In genomic region chr22:17842386-17842785, GRCh38 we compare ENCODE assay signal across 9 cellular contexts.
DNase-seq lines count a peak whose midpoint lies in the region; ATAC-seq, FAIRE-seq and TF ChIP-seq lines count a peak whose summit lies in the region.
"Had no signal": no experiment of that assay in that cellular context is flagged by ENCODE, and none has a peak within 500 bp of the region (broad histone marks: within the 10 kb centered on the region; RNA-seq: fewer than 3 reads in every experiment).

No MANE protein-coding gene starts in this region.

- H3K79me2 ChIP-seq in HepG2 (ENCODE audit: insufficient read depth, low read length): no peaks in the 10 kb centered on the region

- no peaks in the 10 kb centered on the region for H3K27me3 Mint-ChIP-seq in activated T-cell treated with anti-CD3 and anti-CD28 coated beads, Interleukin-2, amount 50 U/mL, for 72 hours (ENCODE audit: low read depth)
- no peaks in the 10 kb centered on the region for H3K27me3 Mint-ChIP-seq in stimulated activated naive CD8-positive, alpha-beta T cell treated with anti-CD3 and anti-CD28 coated beads, Interleukin-15, Interleukin-2, amounts not matched to agents 100 ng/mL and 50 ng/mL, for 24 hours

- no peaks in the 10 kb centered on the region for H4K20me1 ChIP-seq in HepG2 (ENCODE audit: insufficient read depth, low read length)

- 92% methylated on average over 12 of the region's 20 CpGs for WGBS in HepG2 (ENCODE audit: low lambda C conversion rate)

- H3K9ac ChIP-seq in HepG2 (ENCODE audit: insufficient read depth, low read depth, low read length): no peak overlapping the region

- TF ChIP-seq RAD21 in HepG2 (CRISPR knock-in tag; IDR thresholded peaks at IDR 0.05): no peak

- CTCF ChIA-PET in HepG2 (lab: Yijun Ruan, JAX; ENCODE audit: low intra/inter-chr PET ratio, low total read pairs): no interaction called here

- H3K4me3 ChIP-seq in HepG2 (replicated peaks in 1 of 3; ENCODE audit: insufficient read depth in 1 of 3, low read depth in 2 of 3, low read length in 3 of 3): peak overlapping the region in 1 of 3 experiments; percentile 12; a peak in 1 of 6 replicates
- H3K4me3 ChIP-seq: MG63 had no signal

- no peaks in the 10 kb centered on the region for H3K9me3 Mint-ChIP-seq in activated T-cell treated with anti-CD3 and anti-CD28 coated beads, Interleukin-2, amount 50 U/mL, for 72 hours
- H3K9me3 Mint-ChIP-seq in stimulated activated naive CD8-positive, alpha-beta T cell treated with anti-CD3 and anti-CD28 coated beads, Interleukin-15, Interleukin-2, amounts not matched to agents 100 ng/mL and 50 ng/mL, for 24 hours: no peaks in the 10 kb centered on the region

- H2AFZ ChIP-seq in HepG2 (ENCODE audit: low read length): no peak overlapping the region

- intact Hi-C loops in HepG2 (cut with micrococcal nuclease; ENCODE audit: unreplicated experiment): no loop called here

- H3K36me3 ChIP-seq in HepG2 (replicated peaks in 1 of 2; ENCODE audit: control insufficient read depth in 1 of 2, insufficient read depth in 2 of 2, low read length in 2 of 2): peaks cover 11 to 24% of the 10 kb centered on the region in 2 experiments; a peak in 4 of 5 replicates

- ATAC-seq in activated T-cell treated with anti-CD3 and anti-CD28 coated beads, Interleukin-2, amount 50 U/mL, for 72 hours (replicated peaks in 1 of 2): peak; percentile 65 to 85
- ATAC-seq in HepG2: no peak; the same call in 1 of the 3 replicates
- no peak for ATAC-seq in HG03175 (IDR thresholded peaks at IDR 0.05; ENCODE audit: unreplicated experiment)
- no peak for ATAC-seq in GM19328 (IDR thresholded peaks at IDR 0.05; ENCODE audit: unreplicated experiment)

- H3K9me3 ChIP-seq in HepG2 (ENCODE audit: low read length): no peaks in the 10 kb centered on the region
- H3K9me3 ChIP-seq: MG63 had no signal

- no peak for TF ChIP-seq POLR2A in HepG2 (IDR thresholded peaks at IDR 0.05; ENCODE audit: insufficient read depth in 1 of 2, low read depth in 2 of 2, low read length in 2 of 2)

- no peak for FAIRE-seq in HepG2 (lab: Jason Lieb, UNC)

- TF ChIP-seq CTCF in HepG2 (CRISPR knock-in tag; IDR thresholded peaks at IDR 0.05): no peak

- H3K27me3 ChIP-seq in HepG2 (ENCODE audit: control insufficient read depth in 1 of 2, insufficient read depth in 2 of 2, low read length in 2 of 2): no peaks in the 10 kb centered on the region
- H3K27me3 ChIP-seq: MG63 had no signal

- no peak overlapping the region; the same call in 1 of the 2 replicates for H3K4me2 ChIP-seq in HepG2 (ENCODE audit: low read depth, low read length)

- peaks cover 20% of the 10 kb centered on the region for H3K4me1 ChIP-seq in HepG2 (ENCODE audit: insufficient read depth, low read length)

- TF ChIP-seq EP300 in HepG2 (IDR thresholded peaks at IDR 0.05; ENCODE audit: low read depth in 2 of 2, low read length in 2 of 2) (no peak), HepG2 (CRISPR knock-in tag; IDR thresholded peaks at IDR 0.05; ENCODE audit: borderline replicate concordance) (no peak)

- peaks cover 4% of the 10 kb centered on the region for H3K4me1 Mint-ChIP-seq in activated T-cell treated with anti-CD3 and anti-CD28 coated beads, Interleukin-2, amount 50 U/mL, for 72 hours (ENCODE audit: low read depth)
- H3K4me1 Mint-ChIP-seq in stimulated activated naive CD8-positive, alpha-beta T cell treated with anti-CD3 and anti-CD28 coated beads, Interleukin-15, Interleukin-2, amounts not matched to agents 100 ng/mL and 50 ng/mL, for 24 hours (ENCODE audit: low read depth): peaks cover 8% of the 10 kb centered on the region

- peaks cover 0 to 4% of the 10 kb centered on the region in 2 donors for H3K36me3 Mint-ChIP-seq in activated T-cell treated with anti-CD3 and anti-CD28 coated beads, Interleukin-2, amount 50 U/mL, for 72 hours (ENCODE audit: insufficient read depth in 2 of 2)
- H3K36me3 Mint-ChIP-seq in stimulated activated naive CD8-positive, alpha-beta T cell treated with anti-CD3 and anti-CD28 coated beads, Interleukin-15, Interleukin-2, amounts not matched to agents 100 ng/mL and 50 ng/mL, for 24 hours (ENCODE audit: low read depth): peaks cover 11% of the 10 kb centered on the region

- H3K4me3 Mint-ChIP-seq in activated T-cell treated with anti-CD3 and anti-CD28 coated beads, Interleukin-2, amount 50 U/mL, for 72 hours: peak overlapping the region; percentile 32 to 40
- H3K4me3 Mint-ChIP-seq in stimulated activated naive CD8-positive, alpha-beta T cell treated with anti-CD3 and anti-CD28 coated beads, Interleukin-15, Interleukin-2, amounts not matched to agents 100 ng/mL and 50 ng/mL, for 24 hours: peak overlapping the region; percentile 17

- H3K27ac ChIP-seq in HepG2 (ENCODE audit: extremely low read length, insufficient read depth, low read length): peak overlapping the region; percentile 15

- DNase-seq in T follicular helper cell (ENCODE audit: low read depth) (peak; percentile 7), HepG2 (ENCODE audit: low spot score) (no peak), NCI-H524 (lab: John Stamatoyannopoulos, UW) (no peak)
- DNase-seq in activated T-cell treated with anti-CD3 and anti-CD28 coated beads, Interleukin-2, amount 50 U/mL, for 72 hours: peak; percentile 27 to 32
- DNase-seq: mesendoderm, MG63 had no signal

- POLR2A ChIA-PET in HepG2 (lab: Yijun Ruan, JAX): no interaction called here

- no peak overlapping the region for H3K27ac Mint-ChIP-seq in activated T-cell treated with anti-CD3 and anti-CD28 coated beads, Interleukin-2, amount 50 U/mL, for 72 hours
- peak overlapping the region; percentile 52 for H3K27ac Mint-ChIP-seq in stimulated activated naive CD8-positive, alpha-beta T cell treated with anti-CD3 and anti-CD28 coated beads, Interleukin-15, Interleukin-2, amounts not matched to agents 100 ng/mL and 50 ng/mL, for 24 hours

- BruUV-seq in HepG2 (replicated peaks; lab: Mats Ljungman, UMichigan): no TSS peak

- in situ Hi-C loops in HepG2 (cut with HindIII; ENCODE audit: extremely low pct_ligation_motif_present, low pct_unique_long_range_greater_than_20kb): no loop called here

TF ChIP-seq in HepG2, 621 proteins besides CTCF, POLR2A, EP300 and RAD21:
- TF ChIP-seq ZNF780A (CRISPR knock-in tag; IDR thresholded peaks at IDR 0.05) (no peak), HIVEP1 (CRISPR knock-in tag; IDR thresholded peaks at IDR 0.05) (no peak), KDM6A (CRISPR knock-in tag; IDR thresholded peaks at IDR 0.05; ENCODE audit: low read depth) (no peak), ZNF34 (CRISPR knock-in tag; IDR thresholded peaks at IDR 0.05; ENCODE audit: borderline replicate concordance) (no peak), FOXP4 (CRISPR knock-in tag; IDR thresholded peaks at IDR 0.05) (no peak), STAT5B (CRISPR knock-in tag; IDR thresholded peaks at IDR 0.05) (no peak), IRF1 (CRISPR knock-in tag; IDR thresholded peaks at IDR 0.05; ENCODE audit: low read depth) (no peak), HNRNPUL1 (IDR thresholded peaks at IDR 0.05; ENCODE audit: low read depth, low read length) (no peak), ZNF512B (CRISPR knock-in tag; IDR thresholded peaks at IDR 0.05; ENCODE audit: borderline replicate concordance) (no peak), ZNF616 (CRISPR knock-in tag; IDR thresholded peaks at IDR 0.05; ENCODE audit: low read depth) (no peak), SYNCRIP (IDR thresholded peaks at IDR 0.05; ENCODE audit: insufficient read depth, low read depth, low read length) (no peak)

Comparison
In these comparisons a context has a peak if more than half of its experiments do, and no peak if none do; other contexts are left out.
1. DNase-seq: peak in T follicular helper cell (single experiment) and activated T-cell treated with anti-CD3 and anti-CD28 coated beads, Interleukin-2, amount 50 U/mL, for 72 hours (2 of 2); none in HepG2 (single experiment) and NCI-H524 (0 of 2).
2. ATAC-seq: peak in activated T-cell treated with anti-CD3 and anti-CD28 coated beads, Interleukin-2, amount 50 U/mL, for 72 hours (2 of 2); none in HepG2 (single experiment), HG03175 (single experiment) and GM19328 (single experiment).